ENCODE assay signal across 19 cellular contexts in genomic region chr2:74597456-74597855, GRCh38. TPM values are rescaled to one million over a fixed set of nuclear protein-coding genes. Genes with fewer than 3 reads are reported as not detected.
DNase-seq lines count a peak whose midpoint lies in the region; ATAC-seq and TF ChIP-seq lines count a peak whose summit lies in the region.
"Had no signal": no experiment of that assay in that cellular context is flagged by ENCODE, and none has a peak within 500 bp of the region (broad histone marks: within the 10 kb centered on the region; RNA-seq: fewer than 3 reads in every experiment).

No MANE protein-coding gene starts in this region.

- no peaks in the 10 kb centered on the region for H3K36me3 ChIP-seq in heart left ventricle

- no peak overlapping the region for H3K4me3 ChIP-seq in heart left ventricle
- H3K4me3 ChIP-seq: lung had no signal

- peaks cover 0 to 2% (median 0%) of the 10 kb centered on the region in 12 donors for H3K4me1 ChIP-seq in heart left ventricle

- ATAC-seq in GM21529 (IDR thresholded peaks at IDR 0.05; ENCODE audit: unreplicated experiment) = no peak
- no peak for ATAC-seq in heart left ventricle
- ATAC-seq: activated T-helper 17 cell treated with anti-CD3 and anti-CD28 coated beads, Interleukin-2, amount 50 U/mL, for 72 hours; right cardiac atrium; stimulated activated naive B cell treated with anti-CD40 and anti-IgM and Interleukin-4, amounts not matched to agents 10 μg/mL and 1 μg/mL and 100 μg/mL, for 72 hours had no signal

- intact Hi-C loops in heart left ventricle (cut with DNase I) = no loop called here

- peaks cover 0 to 79% (median 22%) of the 10 kb centered on the region in 9 donors for H3K27me3 ChIP-seq in heart left ventricle

- H3K9me3 ChIP-seq in heart left ventricle = no peaks in the 10 kb centered on the region

- TF ChIP-seq CTCF in heart left ventricle (IDR thresholded peaks at IDR 0.05) = no peak

- H3K27ac ChIP-seq in heart left ventricle = no peak overlapping the region

- no peak for TF ChIP-seq POLR2A in heart left ventricle (IDR thresholded peaks at IDR 0.05)

- peak; percentile 5 for DNase-seq in DMS153 treated with DMSO at 0.1 percent for 48 hours (lab: John Stamatoyannopoulos, UW; ENCODE audit: unreplicated experiment)
- peak; percentile 53 for DNase-seq in NCI-H1436 treated with DMSO at 0.1 percent for 48 hours (lab: John Stamatoyannopoulos, UW)
- DNase-seq in NCI-H510A treated with DMSO at 0.1 percent for 48 hours (lab: John Stamatoyannopoulos, UW) = peak; percentile 82
- peak; percentile 48 for DNase-seq in fibroblast of gingiva (ENCODE audit: low read depth)
- no peak for DNase-seq in heart left ventricle
- DNase-seq in HT-29 (ENCODE audit: low spot score) = no peak
- no peak for DNase-seq in DMS114 treated with DMSO at 0.1 percent for 48 hours (lab: John Stamatoyannopoulos, UW; ENCODE audit: unreplicated experiment)
- DNase-seq: activated naive CD8-positive, alpha-beta T cell treated with anti-CD3 and anti-CD28 coated beads for 36 hours; DMS79 treated with DMSO at 0.1 percent for 48 hours; KG1; MV-4-11; right cardiac atrium; stimulated activated CD4-positive, alpha-beta T cell treated with anti-CD3 and anti-CD28 coated beads, Interleukin-15, amount 100 ng/mL, for 24 hours; stimulated activated naive B cell treated with anti-CD40 and anti-IgM and Interleukin-4, amounts not matched to agents 10 μg/mL and 1 μg/mL and 100 μg/mL, for 72 hours; T-helper 9 cell had no signal

- 44 to 60% (median 50%) methylated on average over 1 of the region's 1 CpG for WGBS in heart left ventricle, 4 donors

RNA-seq across cellular contexts. Expression of gene DOK1, which starts 42.9 kb away (rescaled TPM):
- 10 to 100 TPM in 1 of 9 donors, 1 to 10 TPM in 8; 2.6 to 11.6 (median 4.8) TPM for total RNA-seq in heart left ventricle
- polyA plus RNA-seq in heart left ventricle = 1 to 10 TPM; 2.4 to 6.0 TPM
- 17.9 and 18.3 TPM in 2 replicates for total RNA-seq in HT-29 (2014; rRNA removed; shearing (Covaris generic))

RNA-seq across cellular contexts. Expression of gene LOXL3, which starts 43.7 kb away (rescaled TPM):
- 1 to 10 TPM; 1.6 to 8.7 (median 3.0) TPM for total RNA-seq in heart left ventricle
- polyA plus RNA-seq in heart left ventricle = 1 to 10 TPM; 1.5 to 3.5 TPM
- total RNA-seq in HT-29 (2014; rRNA removed; shearing (Covaris generic)) = 0.74 and 2.2 TPM in 2 replicates

RNA-seq across cellular contexts. Expression of gene M1AP, which starts 50.7 kb away (rescaled TPM):
- under 1 TPM in 3 of 9 donors, not detected in 6; 0.21 to 0.88 (median 0.79) TPM for total RNA-seq in heart left ventricle
- under 1 TPM; 0.07 to 0.08 TPM for polyA plus RNA-seq in heart left ventricle
- total RNA-seq in HT-29 (2014; rRNA removed; shearing (Covaris generic)) = not detected in 2 replicates
- total RNA-seq: activated T-helper 17 cell treated with anti-CD3 and anti-CD28 coated beads, Interleukin-2, amount 50 U/mL, for 72 hours; osteocyte had no signal

RNA-seq across cellular contexts. Expression of gene SEMA4F, which starts 56.6 kb away (rescaled TPM):
- total RNA-seq in heart left ventricle = 1 to 10 TPM; 2.2 to 4.9 (median 3.5) TPM
- polyA plus RNA-seq in heart left ventricle = 1 to 10 TPM in 1 of 2 donors, under 1 TPM in 1; 0.95 to 2.8 TPM
- 0.76 and 2.5 TPM in 2 replicates for total RNA-seq in HT-29 (2014; rRNA removed; shearing (Covaris generic))

Comparison
In these comparisons a context has a peak if more than half of its experiments do, and no peak if none do; other contexts are left out.
1. DNase-seq: peak in DMS153 treated with DMSO at 0.1 percent for 48 hours (single experiment), NCI-H1436 treated with DMSO at 0.1 percent for 48 hours (single experiment), NCI-H510A treated with DMSO at 0.1 percent for 48 hours (single experiment) and fibroblast of gingiva (single experiment); none in heart left ventricle (0 of 5), HT-29 (single experiment) and DMS114 treated with DMSO at 0.1 percent for 48 hours (single experiment).